ENCODE assay signal across 14 cellular contexts in genomic region chr9:99852617-99853016, GRCh38. TPM values are rescaled to one million over a fixed set of nuclear protein-coding genes. Genes with fewer than 3 reads are reported as not detected.
A peak's percentile ranks its signal among the peaks of the same experiment; 100 is the strongest.
DNase-seq lines count a peak whose midpoint lies in the region; ATAC-seq and TF ChIP-seq lines count a peak whose summit lies in the region.
"Had no signal": no experiment of that assay in that cellular context is flagged by ENCODE, and none has a peak within 500 bp of the region (broad histone marks: within the 10 kb centered on the region; RNA-seq: fewer than 3 reads in every experiment).

No MANE protein-coding gene starts in this region.

- ATAC-seq in GM18867 (IDR thresholded peaks at IDR 0.05; ENCODE audit: unreplicated experiment): peak; percentile 46
- peak; percentile 58 for ATAC-seq in GM21515 (IDR thresholded peaks at IDR 0.05; ENCODE audit: unreplicated experiment)
- peak; percentile 49 for ATAC-seq in HG03196 (IDR thresholded peaks at IDR 0.05; ENCODE audit: unreplicated experiment)
- ATAC-seq in activated CD8-positive, alpha-beta T cell treated with anti-CD3 and anti-CD28 coated beads, Interleukin-2, amount 10 ng/mL, durations not matched to agents 7 days and 5 days: no peak
- ATAC-seq: stimulated activated naive CD8-positive, alpha-beta T cell treated with anti-CD3 and anti-CD28 coated beads, Interleukin-15, amount 100 ng/mL, for 72 hours had no signal

- CTCF ChIA-PET in activated CD8-positive, alpha-beta T cell treated with anti-CD3 and anti-CD28 coated beads, Interleukin-2, amount 10 ng/mL, durations not matched to agents 7 days and 5 days (lab: Charles Lee): no interaction called here

- in situ Hi-C loops in GM13977 (cut with MboI; ENCODE audit: low pct_unique_long_range_greater_than_20kb, low sequenced_read_pairs, unreplicated experiment): no loop called here

- POLR2A ChIA-PET in activated CD8-positive, alpha-beta T cell treated with anti-CD3 and anti-CD28 coated beads, Interleukin-2, amount 10 ng/mL, durations not matched to agents 7 days and 5 days (lab: Charles Lee): no interaction called here

- H3K36me3 Mint-ChIP-seq in activated CD8-positive, alpha-beta T cell treated with anti-CD3 and anti-CD28 coated beads, Interleukin-2, amount 10 ng/mL, durations not matched to agents 7 days and 5 days (ENCODE audit: low read depth): peaks cover 27% of the 10 kb centered on the region
- H3K36me3 Mint-ChIP-seq: CD14-positive monocyte had no signal

- peak overlapping the region; percentile 11 for H3K27ac Mint-ChIP-seq in activated CD8-positive, alpha-beta T cell treated with anti-CD3 and anti-CD28 coated beads, Interleukin-2, amount 10 ng/mL, durations not matched to agents 7 days and 5 days
- H3K27ac Mint-ChIP-seq: stimulated activated naive CD8-positive, alpha-beta T cell treated with anti-CD3 and anti-CD28 coated beads, Interleukin-15, amount 100 ng/mL, for 72 hours had no signal

- H3K4me1 Mint-ChIP-seq in activated CD8-positive, alpha-beta T cell treated with anti-CD3 and anti-CD28 coated beads, Interleukin-2, amount 10 ng/mL, durations not matched to agents 7 days and 5 days (ENCODE audit: low read depth): peaks cover 50% of the 10 kb centered on the region

- H3K4me3 Mint-ChIP-seq in activated CD8-positive, alpha-beta T cell treated with anti-CD3 and anti-CD28 coated beads, Interleukin-2, amount 10 ng/mL, durations not matched to agents 7 days and 5 days: no peak overlapping the region
- H3K4me3 Mint-ChIP-seq: CD14-positive monocyte; stimulated activated naive CD8-positive, alpha-beta T cell treated with anti-CD3 and anti-CD28 coated beads, Interleukin-15, amount 100 ng/mL, for 72 hours had no signal

- H3K9me3 Mint-ChIP-seq in activated CD8-positive, alpha-beta T cell treated with anti-CD3 and anti-CD28 coated beads, Interleukin-2, amount 10 ng/mL, durations not matched to agents 7 days and 5 days (ENCODE audit: insufficient read depth): no peaks in the 10 kb centered on the region
- H3K9me3 Mint-ChIP-seq: stimulated activated naive CD8-positive, alpha-beta T cell treated with anti-CD3 and anti-CD28 coated beads, Interleukin-15, amount 100 ng/mL, for 72 hours had no signal

- no peak for DNase-seq in activated CD8-positive, alpha-beta T cell treated with anti-CD3 and anti-CD28 coated beads, Interleukin-2, amount 10 ng/mL, durations not matched to agents 7 days and 5 days
- DNase-seq in stimulated activated CD4-positive, alpha-beta T cell treated with anti-CD3 and anti-CD28 coated beads, Interleukin-4, amount 100 ng/mL, for 1 hour: no peak
- DNase-seq in AG20443 (ENCODE audit: low spot score) (no peak), erythroblast (lab: John Stamatoyannopoulos, UW) (no peak), GM13977 (ENCODE audit: low spot score) (no peak)
- DNase-seq: activated CD4-positive, alpha-beta T cell treated with anti-CD3 and anti-CD28 coated beads for 1 hour; central memory CD4-positive, alpha-beta T cell; esophagus squamous epithelium; NCI-H526; stimulated activated naive CD8-positive, alpha-beta T cell treated with anti-CD3 and anti-CD28 coated beads, Interleukin-15, amount 100 ng/mL, for 72 hours had no signal

- no peak for TF ChIP-seq CTCF in GM13977 (IDR thresholded peaks at IDR 0.05; ENCODE audit: extremely low read depth, insufficient read depth, missing control alignments)

- H3K27me3 Mint-ChIP-seq in activated CD8-positive, alpha-beta T cell treated with anti-CD3 and anti-CD28 coated beads, Interleukin-2, amount 10 ng/mL, durations not matched to agents 7 days and 5 days (ENCODE audit: low read depth): no peaks in the 10 kb centered on the region
- H3K27me3 Mint-ChIP-seq: stimulated activated naive CD8-positive, alpha-beta T cell treated with anti-CD3 and anti-CD28 coated beads, Interleukin-15, amount 100 ng/mL, for 72 hours had no signal

- no peak for TF ChIP-seq POLR2A in erythroblast (IDR thresholded peaks at IDR 0.05; ENCODE audit: low read length)

RNA-seq across cellular contexts. Expression of gene NR4A3, which starts 30.9 kb away (rescaled TPM):
- under 1 TPM; 0.26 to 0.29 TPM for total RNA-seq in activated CD8-positive, alpha-beta T cell treated with anti-CD3 and anti-CD28 coated beads, Interleukin-2, amount 10 ng/mL, durations not matched to agents 7 days and 5 days

RNA-seq across cellular contexts. Expression of gene STX17, which starts 53.8 kb away (rescaled TPM):
- total RNA-seq in activated CD8-positive, alpha-beta T cell treated with anti-CD3 and anti-CD28 coated beads, Interleukin-2, amount 10 ng/mL, durations not matched to agents 7 days and 5 days: 10 to 100 TPM; 35.3 to 40.0 TPM
